ENCODE assay signal across 19 cellular contexts in the genomic region with DNA sequence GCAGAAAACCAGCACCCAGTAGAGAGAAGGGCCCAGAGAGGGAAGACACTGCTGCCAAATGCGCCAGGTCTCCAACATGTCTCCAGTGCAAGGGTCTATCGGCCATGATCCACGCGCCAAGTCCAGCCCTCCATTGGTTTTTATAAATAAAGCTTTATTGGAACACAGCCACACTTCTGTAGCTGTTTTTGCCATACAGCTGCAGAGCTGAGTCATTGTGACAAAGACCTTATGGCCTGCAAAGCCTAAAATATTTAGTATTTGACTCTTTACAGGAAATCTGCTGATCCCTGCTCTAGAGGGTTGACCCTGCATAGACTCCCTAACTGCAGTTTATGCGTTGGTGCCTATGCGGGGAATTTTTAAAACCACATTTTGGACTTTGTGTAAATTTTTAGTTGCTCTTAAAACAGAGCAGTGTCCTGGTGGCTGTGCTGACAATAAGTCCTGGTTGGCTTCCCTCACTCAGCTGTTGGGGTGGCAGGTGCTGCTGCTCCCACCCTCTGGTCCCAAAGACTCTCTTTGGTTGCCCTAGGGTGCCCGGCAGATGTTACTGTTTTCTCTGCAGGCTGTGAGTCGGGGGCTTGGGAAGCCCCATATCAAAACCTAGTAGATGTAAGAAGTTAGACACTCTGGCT.
A peak's percentile ranks its signal among the peaks of the same experiment; 100 is the strongest.
DNase-seq lines count a peak whose midpoint lies in the region; ATAC-seq and TF ChIP-seq lines count a peak whose summit lies in the region.
"Had no signal": no experiment of that assay in that cellular context is flagged by ENCODE, and none has a peak within 500 bp of the region (broad histone marks: within the 10 kb centered on the region; RNA-seq: fewer than 3 reads in every experiment).

No MANE protein-coding gene starts in this region.

- TF ChIP-seq CTCF in fibroblast of the aortic adventitia (IDR thresholded peaks at IDR 0.05; ENCODE audit: insufficient read depth, low read length): no peak

- intact Hi-C loops in activated CD4-positive, alpha-beta T cell treated with anti-CD3 and anti-CD28 coated beads, Interleukin-2, amount 10 ng/mL, durations not matched to agents 24 days and 14 days (cut with micrococcal nuclease): no loop called here
- intact Hi-C loops in aorta (cut with DNase I): no loop called here

- H3K27ac Mint-ChIP-seq in activated CD4-positive, alpha-beta T cell treated with anti-CD3 and anti-CD28 coated beads, Interleukin-2, amount 10 ng/mL, durations not matched to agents 24 days and 14 days: peak overlapping the region; percentile 32
- no peak overlapping the region for H3K27ac Mint-ChIP-seq in activated T-cell treated with anti-CD3 and anti-CD28 coated beads, Interleukin-2, amount 50 U/mL, for 72 hours
- H3K27ac Mint-ChIP-seq: stimulated activated effector memory CD8-positive, alpha-beta T cell treated with anti-CD3 and anti-CD28 coated beads, Interleukin-12 subunit alpha, Interleukin-12 subunit beta, amount 100 ng/mL, for 72 hours had no signal

- H3K9me3 ChIP-seq in adipocyte (ENCODE audit: control insufficient read depth, low read length) (no peaks in the 10 kb centered on the region), aorta (ENCODE audit: control insufficient read depth, low read length) (no peaks in the 10 kb centered on the region)
- H3K9me3 ChIP-seq: pancreas, Peyer's patch had no signal

- H3K9me3 Mint-ChIP-seq in activated CD4-positive, alpha-beta T cell treated with anti-CD3 and anti-CD28 coated beads, Interleukin-2, amount 10 ng/mL, durations not matched to agents 24 days and 14 days: no peaks in the 10 kb centered on the region
- no peaks in the 10 kb centered on the region for H3K9me3 Mint-ChIP-seq in activated T-cell treated with anti-CD3 and anti-CD28 coated beads, Interleukin-2, amount 50 U/mL, for 72 hours
- H3K9me3 Mint-ChIP-seq: stimulated activated effector memory CD8-positive, alpha-beta T cell treated with anti-CD3 and anti-CD28 coated beads, Interleukin-12 subunit alpha, Interleukin-12 subunit beta, amount 100 ng/mL, for 72 hours had no signal

- peaks cover 3% of the 10 kb centered on the region for H3K4me1 Mint-ChIP-seq in activated CD4-positive, alpha-beta T cell treated with anti-CD3 and anti-CD28 coated beads, Interleukin-2, amount 10 ng/mL, durations not matched to agents 24 days and 14 days
- peaks cover 2% of the 10 kb centered on the region for H3K4me1 Mint-ChIP-seq in activated T-cell treated with anti-CD3 and anti-CD28 coated beads, Interleukin-2, amount 50 U/mL, for 72 hours (ENCODE audit: low read depth)

- no peak for DNase-seq in activated CD4-positive, alpha-beta T cell treated with anti-CD3 and anti-CD28 coated beads, Interleukin-2, amount 10 ng/mL, durations not matched to agents 24 days and 14 days
- DNase-seq in activated CD4-positive, alpha-beta T cell treated with anti-CD3 and anti-CD28 coated beads for 4 hours: no peak
- DNase-seq in adipocyte (ENCODE audit: low read depth) (peak; percentile 13), fibroblast of the aortic adventitia (ENCODE audit: low read depth) (peak; percentile 52), aorta (peak in 1 of 2 donors; percentile 40), NCI-H510A (lab: John Stamatoyannopoulos, UW) (no peak), NCI-H1092 (lab: John Stamatoyannopoulos, UW) (no peak)
- DNase-seq in activated T-cell treated with anti-CD3 and anti-CD28 coated beads, Interleukin-2, amount 50 U/mL, for 72 hours: no peak
- DNase-seq: ACHN, Karpas-422, left cardiac atrium, NCI-H187 treated with DMSO at 0.1 percent for 48 hours, pancreas, SW 1271, trophoblast cell had no signal

- ATAC-seq in aorta (ENCODE audit: low FRiP score): no peak
- no peak for ATAC-seq in activated T-cell treated with anti-CD3 and anti-CD28 coated beads, Interleukin-2, amount 50 U/mL, for 72 hours (replicated peaks in 1 of 2)
- ATAC-seq: left cardiac atrium; pancreas; stimulated activated effector memory CD8-positive, alpha-beta T cell treated with anti-CD3 and anti-CD28 coated beads, Interleukin-12 subunit alpha, Interleukin-12 subunit beta, amount 100 ng/mL, for 72 hours had no signal

- H3K36me3 ChIP-seq in adipocyte (ENCODE audit: control insufficient read depth, insufficient read depth, low read length, severe bottlenecking) (peaks cover 22% of the 10 kb centered on the region), aorta (ENCODE audit: control insufficient read depth in 1 of 2, insufficient read depth in 2 of 2, low read length in 1 of 2) (no peaks in the 10 kb centered on the region)
- H3K36me3 ChIP-seq: pancreas, Peyer's patch had no signal

- no peaks in the 10 kb centered on the region for H3K27me3 ChIP-seq in adipocyte (replicated peaks; ENCODE audit: control insufficient read depth, insufficient read depth, low read length)
- no peaks in the 10 kb centered on the region for H3K27me3 ChIP-seq in aorta (ENCODE audit: control insufficient read depth in 1 of 2, insufficient read depth in 2 of 2, low read length in 1 of 2)
- H3K27me3 ChIP-seq: pancreas, Peyer's patch had no signal

- H3K4me1 ChIP-seq in adipocyte (ENCODE audit: control insufficient read depth, insufficient read depth, low read length) (no peaks in the 10 kb centered on the region), aorta (ENCODE audit: control insufficient read depth in 1 of 2, insufficient read depth in 2 of 2, low read length in 2 of 2) (no peaks in the 10 kb centered on the region)
- H3K4me1 ChIP-seq: pancreas, Peyer's patch had no signal

- H3K4me3 Mint-ChIP-seq in activated CD4-positive, alpha-beta T cell treated with anti-CD3 and anti-CD28 coated beads, Interleukin-2, amount 10 ng/mL, durations not matched to agents 24 days and 14 days: no peak overlapping the region
- no peak overlapping the region for H3K4me3 Mint-ChIP-seq in activated T-cell treated with anti-CD3 and anti-CD28 coated beads, Interleukin-2, amount 50 U/mL, for 72 hours
- H3K4me3 Mint-ChIP-seq: stimulated activated effector memory CD8-positive, alpha-beta T cell treated with anti-CD3 and anti-CD28 coated beads, Interleukin-12 subunit alpha, Interleukin-12 subunit beta, amount 100 ng/mL, for 72 hours had no signal

- peak overlapping the region; percentile 23 to 58 for H3K27ac ChIP-seq in aorta (ENCODE audit: low read depth in 1 of 2, low read length in 2 of 2)
- H3K27ac ChIP-seq: pancreas, Peyer's patch, skin epidermis, VCaP had no signal

- peaks cover 9% of the 10 kb centered on the region for H3K27me3 Mint-ChIP-seq in activated CD4-positive, alpha-beta T cell treated with anti-CD3 and anti-CD28 coated beads, Interleukin-2, amount 10 ng/mL, durations not matched to agents 24 days and 14 days
- no peaks in the 10 kb centered on the region for H3K27me3 Mint-ChIP-seq in activated T-cell treated with anti-CD3 and anti-CD28 coated beads, Interleukin-2, amount 50 U/mL, for 72 hours (ENCODE audit: low read depth)

- 83 to 84% methylated on average over 8 of the region's 8 CpGs for WGBS in aorta, 2 donors

- H3K4me3 ChIP-seq in adipocyte (ENCODE audit: low read length): no peak overlapping the region
- H3K4me3 ChIP-seq in fibroblast of the aortic adventitia (ENCODE audit: low read depth, low read length): no peak overlapping the region
- H3K4me3 ChIP-seq in aorta (ENCODE audit: low read length in 2 of 2): no peak overlapping the region
- H3K4me3 ChIP-seq: pancreas, Peyer's patch, skin epidermis had no signal

- no peaks in the 10 kb centered on the region for H3K36me3 Mint-ChIP-seq in activated CD4-positive, alpha-beta T cell treated with anti-CD3 and anti-CD28 coated beads, Interleukin-2, amount 10 ng/mL, durations not matched to agents 24 days and 14 days (ENCODE audit: low read depth)
- H3K36me3 Mint-ChIP-seq in activated T-cell treated with anti-CD3 and anti-CD28 coated beads, Interleukin-2, amount 50 U/mL, for 72 hours (ENCODE audit: insufficient read depth in 2 of 2): no peaks in the 10 kb centered on the region
- H3K36me3 Mint-ChIP-seq: stimulated activated effector memory CD8-positive, alpha-beta T cell treated with anti-CD3 and anti-CD28 coated beads, Interleukin-12 subunit alpha, Interleukin-12 subunit beta, amount 100 ng/mL, for 72 hours had no signal

- H3K9ac ChIP-seq in adipocyte (ENCODE audit: low read length): no peak overlapping the region

Comparison
In these comparisons a context has a peak if more than half of its experiments do, and no peak if none do; other contexts are left out.
1. DNase-seq: peak in adipocyte (single experiment) and fibroblast of the aortic adventitia (single experiment); none in activated CD4-positive, alpha-beta T cell treated with anti-CD3 and anti-CD28 coated beads, Interleukin-2, amount 10 ng/mL, durations not matched to agents 24 days and 14 days (single experiment), activated CD4-positive, alpha-beta T cell treated with anti-CD3 and anti-CD28 coated beads for 4 hours (0 of 2), NCI-H510A (single experiment), activated T-cell treated with anti-CD3 and anti-CD28 coated beads, Interleukin-2, amount 50 U/mL, for 72 hours (0 of 2) and NCI-H1092 (single experiment).